8 cellular contexts compared by ENCODE assay signal in the genomic region with DNA sequence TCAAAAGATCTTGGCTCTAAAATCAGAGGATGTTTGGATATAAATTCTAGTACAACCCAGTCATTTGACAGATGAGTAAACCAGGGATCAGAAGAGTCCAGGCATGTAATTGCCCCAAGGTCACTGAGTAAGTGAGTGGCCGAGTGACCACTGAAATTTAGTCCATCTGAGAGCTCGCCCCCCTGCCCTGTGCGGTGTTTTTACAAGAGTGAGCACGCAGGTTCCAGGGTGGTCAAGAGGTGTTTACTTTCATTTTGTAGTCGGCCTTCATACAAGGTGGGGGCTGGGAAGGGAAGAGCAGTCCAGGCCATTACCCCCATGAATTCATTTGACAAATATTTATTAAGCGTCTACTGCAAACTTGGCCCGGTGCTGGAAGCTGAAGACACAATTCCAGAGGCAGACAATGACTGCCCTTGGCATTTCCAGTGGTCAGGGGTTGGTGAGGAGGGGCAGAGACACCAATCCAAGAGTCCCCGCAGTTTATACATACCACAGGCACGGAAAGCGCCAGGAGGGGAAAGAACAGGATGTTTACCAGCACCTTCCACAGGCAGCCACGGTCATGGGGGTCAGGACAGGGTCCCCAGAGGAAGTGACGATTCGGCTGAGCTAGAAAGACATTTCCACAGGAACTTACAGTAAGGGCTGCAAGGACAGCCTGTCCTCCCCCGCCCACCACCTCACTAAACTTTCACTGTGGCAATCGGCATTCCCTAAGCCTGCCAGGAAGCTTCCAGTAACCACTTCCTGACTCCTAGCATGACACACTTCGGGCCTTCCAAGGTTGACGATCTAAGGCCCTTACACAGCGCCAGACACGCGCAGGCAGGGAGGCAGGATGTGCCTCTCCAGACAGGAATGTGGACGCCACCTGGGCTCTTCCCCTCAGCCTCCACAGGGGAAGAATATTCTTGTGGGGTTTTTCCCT. TPM values are rescaled to one million over a fixed set of nuclear protein-coding genes. Genes with fewer than 3 reads are reported as not detected.
DNase-seq lines count a peak whose midpoint lies in the region; ATAC-seq, FAIRE-seq and TF ChIP-seq lines count a peak whose summit lies in the region.

No MANE protein-coding gene starts in this region.

- no peak overlapping the region for H2BK15ac ChIP-seq in H9 (ENCODE audit: low read depth, low read length)

- H3K27me3 ChIP-seq in left ventricle myocardium inferior (ENCODE audit: low read depth) = no peaks in the 10 kb centered on the region
- H3K27me3 ChIP-seq in H9 (ENCODE audit: insufficient read depth, low read length) = peaks cover 21% of the 10 kb centered on the region; the same call in 1 of the 2 replicates
- H3K27me3 ChIP-seq in H7 (ENCODE audit: control insufficient read depth, insufficient read depth, low read length) = peaks cover 36% of the 10 kb centered on the region

- no peak for ATAC-seq in activated naive CD8-positive, alpha-beta T cell treated with anti-CD3 and anti-CD28 coated beads, Interleukin-2, amount 10 ng/mL, durations not matched to agents 7 days and 5 days (ENCODE audit: low read depth)
- peak; percentile 70 for ATAC-seq in sciatic nerve

- no peak overlapping the region for H3K14ac ChIP-seq in H9 (ENCODE audit: insufficient read depth, low read length)

- H4K5ac ChIP-seq in H9 (ENCODE audit: insufficient read length, low read depth, low read length) = no peak overlapping the region

- no peak overlapping the region for H3K56ac ChIP-seq in H9 (ENCODE audit: insufficient read length, low read depth, low read length)

- H3K27ac Mint-ChIP-seq in activated naive CD4-positive, alpha-beta T cell treated with anti-CD3 and anti-CD28 coated beads for 36 hours = peak overlapping the region; percentile 77
- H3K27ac Mint-ChIP-seq in activated naive CD8-positive, alpha-beta T cell treated with anti-CD3 and anti-CD28 coated beads, Interleukin-2, amount 10 ng/mL, durations not matched to agents 7 days and 5 days = peak overlapping the region; percentile 90
- H3K27ac Mint-ChIP-seq in H9 = no peak overlapping the region

- H3K27ac ChIP-seq in left ventricle myocardium inferior (replicated peaks) = peak overlapping the region; percentile 95
- H3K27ac ChIP-seq in H9 (ENCODE audit: insufficient read length, low read depth, low read length) = no peak overlapping the region

- POLR2A ChIA-PET in activated naive CD8-positive, alpha-beta T cell treated with anti-CD3 and anti-CD28 coated beads, Interleukin-2, amount 10 ng/mL, durations not matched to agents 7 days and 5 days (lab: Charles Lee) = interaction anchor here (0.8 to 2.0 kb wide), 6 partner anchors 11 to 156 kb away, joined by 3 to 6 read pairs (median 4); partner anchors contain the start of genes MT1E, NUDT21 and OGFOD1

- no peaks in the 10 kb centered on the region for H4K20me1 ChIP-seq in H9 (ENCODE audit: control insufficient read depth, insufficient read depth, insufficient read length)

- H2AK5ac ChIP-seq in H9 (ENCODE audit: insufficient read length, low read length) = no peak overlapping the region

- H3K23me2 ChIP-seq in H9 (ENCODE audit: insufficient read length, low read depth, low read length, poor library complexity, severe bottlenecking) = peaks cover 8% of the 10 kb centered on the region

- intact Hi-C loops in activated naive CD4-positive, alpha-beta T cell treated with anti-CD3 and anti-CD28 coated beads for 36 hours (cut with micrococcal nuclease) = no loop called here
- intact Hi-C loops in left ventricle myocardium inferior (cut with micrococcal nuclease) (loop anchor here (10.0 kb wide), 1 partner anchor 92 kb away; no protein-coding TSS in a partner anchor), sciatic nerve (cut with DNase I) (loop anchor here (10.0 kb wide), 1 partner anchor 92 kb away; no protein-coding TSS in a partner anchor)

- peaks cover 55% of the 10 kb centered on the region for H3K4me1 Mint-ChIP-seq in activated naive CD4-positive, alpha-beta T cell treated with anti-CD3 and anti-CD28 coated beads for 36 hours (ENCODE audit: low read depth)
- peaks cover 42% of the 10 kb centered on the region for H3K4me1 Mint-ChIP-seq in activated naive CD8-positive, alpha-beta T cell treated with anti-CD3 and anti-CD28 coated beads, Interleukin-2, amount 10 ng/mL, durations not matched to agents 7 days and 5 days
- peaks cover 29 to 35% of the 10 kb centered on the region in 2 experiments for H3K4me1 Mint-ChIP-seq in H9

- H3K9me3 ChIP-seq in left ventricle myocardium inferior (replicated peaks) (no peaks in the 10 kb centered on the region), H9 (ENCODE audit: control insufficient read depth, low read depth, low read length) (no peaks in the 10 kb centered on the region)

- no peak overlapping the region for H2BK120ac ChIP-seq in H9 (ENCODE audit: low read depth, low read length, poor library complexity, severe bottlenecking)

- H3K4me3 ChIP-seq in left ventricle myocardium inferior (peak overlapping the region; percentile 78), H7 (ENCODE audit: insufficient read depth, low read depth, low read length) (no peak overlapping the region)

- DNase-seq in activated naive CD4-positive, alpha-beta T cell treated with anti-CD3 and anti-CD28 coated beads for 36 hours = peak; percentile 43
- no peak for DNase-seq in activated naive CD4-positive, alpha-beta T cell treated with Interleukin-2 at 50 U/mL for 16 hours
- DNase-seq in activated naive CD8-positive, alpha-beta T cell treated with anti-CD3 and anti-CD28 coated beads, Interleukin-2, amount 10 ng/mL, durations not matched to agents 7 days and 5 days = no peak
- DNase-seq in left ventricle myocardium inferior (peak; percentile 68), sciatic nerve (ENCODE audit: low spot score) (peak; percentile 75), GM12891 (ENCODE audit: insufficient read length, low spot score) (no peak), H9 (no peak), H7 (no peak)

- no CpG with 5 or more reads among the region's 21 CpGs for WGBS in H9 (ENCODE audit: extremely low coverage, insufficient read length, low lambda C conversion rate)

- no peak for TF ChIP-seq POLR2A in GM12891 (IDR thresholded peaks at IDR 0.05; ENCODE audit: low read depth, low read length)

- H3K4me3 Mint-ChIP-seq in activated naive CD4-positive, alpha-beta T cell treated with anti-CD3 and anti-CD28 coated beads for 36 hours = peak overlapping the region; percentile 16
- H3K4me3 Mint-ChIP-seq in activated naive CD8-positive, alpha-beta T cell treated with anti-CD3 and anti-CD28 coated beads, Interleukin-2, amount 10 ng/mL, durations not matched to agents 7 days and 5 days = peak overlapping the region; percentile 91
- no peak overlapping the region; a peak in 1 of 5 replicates for H3K4me3 Mint-ChIP-seq in H9

- H3K4me1 ChIP-seq in left ventricle myocardium inferior (peaks cover 61% of the 10 kb centered on the region), H9 (ENCODE audit: insufficient read depth, low read length) (peaks cover 6% of the 10 kb centered on the region; the same call in 1 of the 2 replicates)

- CTCF ChIA-PET in activated naive CD4-positive, alpha-beta T cell treated with anti-CD3 and anti-CD28 coated beads for 36 hours (lab: Charles Lee) = interaction anchor here (0.9 to 6.7 kb wide), 4 partner anchors 22 to 95 kb away, joined by 3 to 57 read pairs (median 6); no protein-coding TSS in a partner anchor

- H3K27me3 Mint-ChIP-seq in activated naive CD4-positive, alpha-beta T cell treated with anti-CD3 and anti-CD28 coated beads for 36 hours (ENCODE audit: low read depth) = no peaks in the 10 kb centered on the region
- H3K27me3 Mint-ChIP-seq in activated naive CD8-positive, alpha-beta T cell treated with anti-CD3 and anti-CD28 coated beads, Interleukin-2, amount 10 ng/mL, durations not matched to agents 7 days and 5 days = no peaks in the 10 kb centered on the region
- peaks cover 82% of the 10 kb centered on the region for H3K27me3 Mint-ChIP-seq in H9 (ENCODE audit: low read depth)

- H3T11ph ChIP-seq in H9 (ENCODE audit: low read length) = no peak overlapping the region

- no peaks in the 10 kb centered on the region for H3K79me1 ChIP-seq in H9 (ENCODE audit: insufficient read depth, low read depth, low read length, poor library complexity, severe bottlenecking)

- no peak overlapping the region for H2BK12ac ChIP-seq in H9 (ENCODE audit: insufficient read length, low read depth, low read length)

- no peaks in the 10 kb centered on the region for H3K36me3 ChIP-seq in left ventricle myocardium inferior
- no peaks in the 10 kb centered on the region for H3K36me3 ChIP-seq in H7 (replicated peaks; ENCODE audit: control insufficient read depth, insufficient read depth, low read length)

- H3K9ac ChIP-seq in H9 (ENCODE audit: extremely low read depth, insufficient read length, low read length) = no peak overlapping the region

- H3K4me2 ChIP-seq in H9 (ENCODE audit: insufficient read depth, insufficient read length, low read length) = no peak overlapping the region

- no peak overlapping the region for H2BK5ac ChIP-seq in H9 (ENCODE audit: insufficient read length, low read length)

- H3K36me3 Mint-ChIP-seq in activated naive CD4-positive, alpha-beta T cell treated with anti-CD3 and anti-CD28 coated beads for 36 hours (ENCODE audit: low read depth) = no peaks in the 10 kb centered on the region
- H3K36me3 Mint-ChIP-seq in activated naive CD8-positive, alpha-beta T cell treated with anti-CD3 and anti-CD28 coated beads, Interleukin-2, amount 10 ng/mL, durations not matched to agents 7 days and 5 days = no peaks in the 10 kb centered on the region
- H3K36me3 Mint-ChIP-seq in H9 (ENCODE audit: insufficient read depth in 1 of 3, low read depth in 3 of 3) = no peaks in the 10 kb centered on the region

- no peaks in the 10 kb centered on the region for H3K9me3 Mint-ChIP-seq in activated naive CD4-positive, alpha-beta T cell treated with anti-CD3 and anti-CD28 coated beads for 36 hours
- H3K9me3 Mint-ChIP-seq in activated naive CD8-positive, alpha-beta T cell treated with anti-CD3 and anti-CD28 coated beads, Interleukin-2, amount 10 ng/mL, durations not matched to agents 7 days and 5 days = no peaks in the 10 kb centered on the region
- H3K9me3 Mint-ChIP-seq in H9 = no peaks in the 10 kb centered on the region

- H3K4ac ChIP-seq in H9 (ENCODE audit: low read depth, low read length) = no peak overlapping the region

- FAIRE-seq in GM12891 (lab: Jason Lieb, UNC) = no peak

- no peak overlapping the region for H3K18ac ChIP-seq in H9 (ENCODE audit: insufficient read length, low read depth, low read length)

- TF ChIP-seq CTCF in left ventricle myocardium inferior (IDR thresholded peaks at IDR 0.05; ENCODE audit: borderline replicate concordance) (no peak), H9 (conservative IDR thresholded peaks at IDR 0.05) (no peak)

- no peak overlapping the region for H4K91ac ChIP-seq in H9 (ENCODE audit: insufficient read length, low read depth, low read length)

- no peak overlapping the region for H2BK20ac ChIP-seq in H9 (ENCODE audit: low read depth, low read length, poor library complexity, severe bottlenecking)

- no peak overlapping the region for H3K23ac ChIP-seq in H9 (ENCODE audit: insufficient read length, low read depth, low read length)

- H3K79me2 ChIP-seq in H9 (ENCODE audit: insufficient read depth, low read length) = no peaks in the 10 kb centered on the region

- H4K8ac ChIP-seq in H9 (replicated peaks; ENCODE audit: insufficient read length, low read depth, low read length) = no peak overlapping the region

- no peak overlapping the region for H2AFZ ChIP-seq in H9 (ENCODE audit: low read length)

RNA-seq across cellular contexts. Expression of gene MT2A, which starts 1.4 kb away (rescaled TPM):
- 100 to 1,000 TPM in 1 of 2 experiments, 10 to 100 TPM in 1; 95.7 to 130 TPM for total RNA-seq in activated naive CD4-positive, alpha-beta T cell treated with anti-CD3 and anti-CD28 coated beads for 36 hours
- total RNA-seq in activated naive CD8-positive, alpha-beta T cell treated with anti-CD3 and anti-CD28 coated beads, Interleukin-2, amount 10 ng/mL, durations not matched to agents 7 days and 5 days = 100 to 1,000 TPM; 115 to 135 TPM
- 115 TPM for total RNA-seq in left ventricle myocardium inferior
- 163 TPM for total RNA-seq in sciatic nerve
- 8.4 TPM for polyA plus RNA-seq in GM12891 (2012; ENCODE audit: low read depth, missing spikeins)
- total RNA-seq in H9 (2021) = 63.1 and 72.5 TPM in 2 replicates
- total RNA-seq in H7 (2014; rRNA removed; shearing (Covaris generic)) = 31.9 and 36.9 TPM in 2 replicates

RNA-seq across cellular contexts. Expression of gene MT3, which starts 17.6 kb away (rescaled TPM):
- 1 to 10 TPM in 1 of 2 experiments, under 1 TPM in 1; 0.64 to 1.6 TPM for total RNA-seq in activated naive CD4-positive, alpha-beta T cell treated with anti-CD3 and anti-CD28 coated beads for 36 hours
- total RNA-seq in activated naive CD8-positive, alpha-beta T cell treated with anti-CD3 and anti-CD28 coated beads, Interleukin-2, amount 10 ng/mL, durations not matched to agents 7 days and 5 days = 10 to 100 TPM; 15.5 to 16.3 TPM
- total RNA-seq in left ventricle myocardium inferior (4.1 TPM), sciatic nerve (94.5 TPM), H9 (2021) (0.61 TPM in 1 of 2 replicates, not detected in the other)
- 0.19 TPM for polyA plus RNA-seq in GM12891 (2012; ENCODE audit: low read depth, missing spikeins)
- 0.31 TPM in 1 of 2 replicates, not detected in the other for total RNA-seq in H7 (2014; rRNA removed; shearing (Covaris generic))

RNA-seq across cellular contexts. Expression of gene MT1E, which starts 18.6 kb away (rescaled TPM):
- total RNA-seq in activated naive CD4-positive, alpha-beta T cell treated with anti-CD3 and anti-CD28 coated beads for 36 hours = 10 to 100 TPM; 12.2 to 12.4 TPM
- 10 to 100 TPM; 32.6 to 36.4 TPM for total RNA-seq in activated naive CD8-positive, alpha-beta T cell treated with anti-CD3 and anti-CD28 coated beads, Interleukin-2, amount 10 ng/mL, durations not matched to agents 7 days and 5 days
- total RNA-seq in left ventricle myocardium inferior (126 TPM), sciatic nerve (44.7 TPM), H9 (2021) (25.9 and 34.4 TPM in 2 replicates)
- 0.87 TPM for polyA plus RNA-seq in GM12891 (2012; ENCODE audit: low read depth, missing spikeins)
- 22.3 and 35.8 TPM in 2 replicates for total RNA-seq in H7 (2014; rRNA removed; shearing (Covaris generic))

RNA-seq across cellular contexts. Expression of gene MT1M, which starts 25.5 kb away (rescaled TPM):
- total RNA-seq in activated naive CD4-positive, alpha-beta T cell treated with anti-CD3 and anti-CD28 coated beads for 36 hours = not detected
- not detected for total RNA-seq in activated naive CD8-positive, alpha-beta T cell treated with anti-CD3 and anti-CD28 coated beads, Interleukin-2, amount 10 ng/mL, durations not matched to agents 7 days and 5 days
- total RNA-seq in left ventricle myocardium inferior = 3.1 TPM
- 6.7 TPM for total RNA-seq in sciatic nerve
- polyA plus RNA-seq in GM12891 (2012; ENCODE audit: low read depth, missing spikeins) = not detected
- total RNA-seq in H9 (2021) = 1.4 and 2.5 TPM in 2 replicates
- 0.80 and 0.81 TPM in 2 replicates for total RNA-seq in H7 (2014; rRNA removed; shearing (Covaris generic))

RNA-seq across cellular contexts. Expression of gene MT1A, which starts 31.5 kb away (rescaled TPM):
- total RNA-seq in activated naive CD4-positive, alpha-beta T cell treated with anti-CD3 and anti-CD28 coated beads for 36 hours = not detected
- total RNA-seq in activated naive CD8-positive, alpha-beta T cell treated with anti-CD3 and anti-CD28 coated beads, Interleukin-2, amount 10 ng/mL, durations not matched to agents 7 days and 5 days = not detected
- total RNA-seq in left ventricle myocardium inferior = 1.2 TPM
- 1.8 TPM for total RNA-seq in sciatic nerve
- polyA plus RNA-seq in GM12891 (2012; ENCODE audit: low read depth, missing spikeins) = not detected
- total RNA-seq in H9 (2021) = 0.68 TPM in 1 of 2 replicates, not detected in the other
- total RNA-seq in H7 (2014; rRNA removed; shearing (Covaris generic)) = 1.1 TPM in 1 of 2 replicates, not detected in the other

Comparison
In these comparisons a context has a peak if more than half of its experiments do, and no peak if none do; other contexts are left out.
1. DNase-seq: peak in activated naive CD4-positive, alpha-beta T cell treated with anti-CD3 and anti-CD28 coated beads for 36 hours (single experiment), left ventricle myocardium inferior (single experiment) and sciatic nerve (single experiment); none in activated naive CD4-positive, alpha-beta T cell treated with Interleukin-2 at 50 U/mL for 16 hours (single experiment), activated naive CD8-positive, alpha-beta T cell treated with anti-CD3 and anti-CD28 coated beads, Interleukin-2, amount 10 ng/mL, durations not matched to agents 7 days and 5 days (single experiment), GM12891 (single experiment), H9 (single experiment) and H7 (single experiment).
2. H3K27ac Mint-ChIP-seq: peak in activated naive CD4-positive, alpha-beta T cell treated with anti-CD3 and anti-CD28 coated beads for 36 hours (single experiment) and activated naive CD8-positive, alpha-beta T cell treated with anti-CD3 and anti-CD28 coated beads, Interleukin-2, amount 10 ng/mL, durations not matched to agents 7 days and 5 days (single experiment); none in H9 (0 of 3).
3. H3K4me3 Mint-ChIP-seq: peak in activated naive CD4-positive, alpha-beta T cell treated with anti-CD3 and anti-CD28 coated beads for 36 hours (single experiment) and activated naive CD8-positive, alpha-beta T cell treated with anti-CD3 and anti-CD28 coated beads, Interleukin-2, amount 10 ng/mL, durations not matched to agents 7 days and 5 days (single experiment); none in H9 (0 of 2).